In the genomic region with DNA sequence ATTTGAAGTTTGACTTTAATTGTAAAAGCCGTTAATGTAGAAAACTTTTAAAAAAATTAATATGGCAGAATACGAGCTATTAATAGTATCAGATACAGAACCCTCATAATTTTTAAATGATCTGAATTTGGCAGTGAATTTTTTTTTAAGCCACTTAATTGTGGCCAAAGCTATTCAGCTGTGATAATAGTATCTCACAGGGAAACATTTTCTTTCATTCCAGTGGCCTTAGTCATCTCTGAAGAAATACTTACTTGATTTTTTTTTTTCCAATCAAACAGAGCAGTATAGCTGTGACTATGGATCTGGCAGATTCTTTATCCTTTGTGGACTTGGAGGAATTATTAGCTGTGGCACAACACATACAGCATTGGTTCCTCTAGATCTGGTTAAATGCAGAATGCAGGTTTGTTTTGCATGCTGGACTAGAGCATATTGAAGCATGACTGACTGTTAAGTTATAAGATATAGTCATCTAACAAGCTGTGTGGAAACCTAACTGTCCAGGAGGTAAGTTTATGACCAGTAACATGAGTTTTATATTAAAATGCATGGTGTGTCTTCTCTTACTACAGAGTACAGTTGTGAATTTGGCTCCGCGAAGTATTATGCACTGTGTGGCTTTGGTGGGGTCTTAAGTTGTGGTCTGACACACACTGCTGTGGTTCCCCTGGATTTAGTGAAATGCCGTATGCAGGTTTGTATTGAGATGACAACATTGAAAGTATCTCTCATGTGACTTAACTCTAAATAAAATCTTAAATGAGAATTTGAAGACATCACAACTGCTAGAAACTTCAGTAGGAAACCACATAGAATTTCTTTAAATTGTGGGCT, we compare ENCODE assay signal across 8 cellular contexts. TPM values are rescaled to one million over a fixed set of nuclear protein-coding genes. Genes with fewer than 3 reads are reported as not detected.
DNase-seq lines count a peak whose midpoint lies in the region; ATAC-seq lines count a peak whose summit lies in the region.

No MANE protein-coding gene starts in this region.

- no peaks in the 10 kb centered on the region for H3K27me3 ChIP-seq in thymus (ENCODE audit: control insufficient read depth, insufficient read depth)

- no peak overlapping the region for H3K27ac ChIP-seq in thymus (ENCODE audit: low read depth)

- peaks cover 29% of the 10 kb centered on the region for H3K36me3 ChIP-seq in thymus (ENCODE audit: control insufficient read depth, insufficient read depth)

- WGBS in thymus = 15% methylated on average over 5 of the region's 5 CpGs

- H3K4me1 ChIP-seq in thymus (ENCODE audit: control insufficient read depth, insufficient read depth, low read length) = peaks cover 3% of the 10 kb centered on the region

- no peaks in the 10 kb centered on the region for H3K9me3 ChIP-seq in thymus (ENCODE audit: control insufficient read depth)

- ATAC-seq in HG03521 (IDR thresholded peaks at IDR 0.05; ENCODE audit: unreplicated experiment) (no peak), GM19328 (IDR thresholded peaks at IDR 0.05; ENCODE audit: unreplicated experiment) (no peak), GM18858 (IDR thresholded peaks at IDR 0.05; ENCODE audit: unreplicated experiment) (no peak)

- H3K4me3 ChIP-seq in thymus (ENCODE audit: low read length) = peak overlapping the region; percentile 78

- DNase-seq in ACHN = peak; percentile 91
- peak; percentile 76 for DNase-seq in HS-5 (ENCODE audit: low read depth)
- peak; percentile 31 for DNase-seq in amniotic stem cell (lab: John Stamatoyannopoulos, UW)
- peak; percentile 76 for DNase-seq in kidney tubule cell (ENCODE audit: low spot score)

- in situ Hi-C loops in ACHN (cut with HindIII; ENCODE audit: low pct_ligation_motif_present, low pct_unique_long_range_greater_than_20kb, low sequenced_read_pairs) = no loop called here

RNA-seq across cellular contexts. Expression of gene SLC25A3, which starts 1.9 kb away (rescaled TPM):
- 374 TPM for polyA plus RNA-seq in thymus

RNA-seq across cellular contexts. Expression of gene IKBIP, which starts 49.2 kb away (rescaled TPM):
- polyA plus RNA-seq in thymus = 28.7 TPM

RNA-seq across cellular contexts. Expression of gene APAF1, which starts 49.7 kb away (rescaled TPM):
- polyA plus RNA-seq in thymus = 14.2 TPM

Comparison
In these comparisons a context has a peak if more than half of its experiments do, and no peak if none do; other contexts are left out.
1. DNase-seq: peak in every context shown above with its lines; median percentile 91 in ACHN; 76 in HS-5; 76 in kidney tubule cell; 31 in amniotic stem cell.